Comparison of ENCODE assay signal across 8 cellular contexts in genomic region chr3:50322386-50323091, GRCh38. TPM values are rescaled to one million over a fixed set of nuclear protein-coding genes. Genes with fewer than 3 reads are reported as not detected.
DNase-seq lines count a peak whose midpoint lies in the region; ATAC-seq and TF ChIP-seq lines count a peak whose summit lies in the region.

Gene HYAL2 (minus strand): TSS chr3:50322745. CDS start chr3:50320489, 2,256 bp downstream.

- H3K4me1 Mint-ChIP-seq in activated CD4-positive, alpha-beta T cell treated with anti-CD3 and anti-CD28 coated beads, Interleukin-2, amount 10 ng/mL, durations not matched to agents 24 days and 14 days = peaks cover 28% of the 10 kb centered on the region
- peaks cover 11% of the 10 kb centered on the region for H3K4me1 Mint-ChIP-seq in activated T-helper 17 cell treated with anti-CD3 and anti-CD28 coated beads, Interleukin-2, amount 50 U/mL, for 72 hours

- H3K4me3 Mint-ChIP-seq in activated CD4-positive, alpha-beta T cell treated with anti-CD3 and anti-CD28 coated beads, Interleukin-2, amount 10 ng/mL, durations not matched to agents 24 days and 14 days = peak within 1 kb of the TSS; percentile 86
- H3K4me3 Mint-ChIP-seq in activated T-helper 17 cell treated with anti-CD3 and anti-CD28 coated beads, Interleukin-2, amount 50 U/mL, for 72 hours = peak within 1 kb of the TSS; percentile 88

- H3K4me3 ChIP-seq in retinal pigment epithelial cell (ENCODE audit: low read length) = peak within 1 kb of the TSS; percentile 90

- no peak for ATAC-seq in activated T-helper 17 cell treated with anti-CD3 and anti-CD28 coated beads, Interleukin-2, amount 50 U/mL, for 72 hours (replicated peaks)
- ATAC-seq in left cardiac atrium = peak; percentile 4 to 12
- ATAC-seq in GM21825 (IDR thresholded peaks at IDR 0.05; ENCODE audit: unreplicated experiment) = no peak

- no peaks in the 10 kb centered on the region for H3K9me3 Mint-ChIP-seq in activated CD4-positive, alpha-beta T cell treated with anti-CD3 and anti-CD28 coated beads, Interleukin-2, amount 10 ng/mL, durations not matched to agents 24 days and 14 days
- H3K9me3 Mint-ChIP-seq in activated T-helper 17 cell treated with anti-CD3 and anti-CD28 coated beads, Interleukin-2, amount 50 U/mL, for 72 hours = no peaks in the 10 kb centered on the region

- intact Hi-C loops in activated CD4-positive, alpha-beta T cell treated with anti-CD3 and anti-CD28 coated beads, Interleukin-2, amount 10 ng/mL, durations not matched to agents 24 days and 14 days (cut with micrococcal nuclease) = loop anchor here (10.0 kb wide), 1 partner anchor 1848 kb away; no protein-coding TSS in a partner anchor
- intact Hi-C loops in left cardiac atrium (cut with DNase I) = loop anchor here in 1 of 2 donors (10.0 kb wide), 1 partner anchor 88 kb away; the partner anchor contains the start of gene GNAI2

- no peak for DNase-seq in activated CD4-positive, alpha-beta T cell treated with anti-CD3 and anti-CD28 coated beads, Interleukin-2, amount 10 ng/mL, durations not matched to agents 24 days and 14 days
- DNase-seq in activated CD4-positive, alpha-beta T cell treated with anti-CD3 and anti-CD28 coated beads, Interleukin-2, amount 50 U/mL, for 1 hour = no peak
- peak; percentile 88 for DNase-seq in left cardiac atrium
- no peak for DNase-seq in retinal pigment epithelial cell (ENCODE audit: low read depth)
- no peak for DNase-seq in SK-N-DZ (ENCODE audit: low spot score)
- no peak for DNase-seq in NCI-H2227 (lab: John Stamatoyannopoulos, UW; ENCODE audit: unreplicated experiment)

- H3K27me3 Mint-ChIP-seq in activated CD4-positive, alpha-beta T cell treated with anti-CD3 and anti-CD28 coated beads, Interleukin-2, amount 10 ng/mL, durations not matched to agents 24 days and 14 days = no peaks in the 10 kb centered on the region
- H3K27me3 Mint-ChIP-seq in activated T-helper 17 cell treated with anti-CD3 and anti-CD28 coated beads, Interleukin-2, amount 50 U/mL, for 72 hours = no peaks in the 10 kb centered on the region

- peaks cover 17% of the 10 kb centered on the region for H3K36me3 Mint-ChIP-seq in activated CD4-positive, alpha-beta T cell treated with anti-CD3 and anti-CD28 coated beads, Interleukin-2, amount 10 ng/mL, durations not matched to agents 24 days and 14 days (ENCODE audit: low read depth)
- peaks cover 11% of the 10 kb centered on the region for H3K36me3 Mint-ChIP-seq in activated T-helper 17 cell treated with anti-CD3 and anti-CD28 coated beads, Interleukin-2, amount 50 U/mL, for 72 hours (ENCODE audit: low read depth)

- H3K27ac Mint-ChIP-seq in activated CD4-positive, alpha-beta T cell treated with anti-CD3 and anti-CD28 coated beads, Interleukin-2, amount 10 ng/mL, durations not matched to agents 24 days and 14 days = peak within 1 kb of the TSS; percentile 92
- H3K27ac Mint-ChIP-seq in activated T-helper 17 cell treated with anti-CD3 and anti-CD28 coated beads, Interleukin-2, amount 50 U/mL, for 72 hours = peak within 1 kb of the TSS; percentile 88

- no peak for TF ChIP-seq CTCF in retinal pigment epithelial cell (conservative IDR thresholded peaks at IDR 0.05; ENCODE audit: low read depth, low read length)

RNA-seq across cellular contexts. Expression of gene HYAL2, which starts in this region (rescaled TPM):
- total RNA-seq in activated CD4-positive, alpha-beta T cell treated with anti-CD3 and anti-CD28 coated beads, Interleukin-2, amount 10 ng/mL, durations not matched to agents 24 days and 14 days = 14.4 and 16.3 TPM in 2 replicates
- 1 to 10 TPM; 5.1 to 8.5 TPM for total RNA-seq in activated T-helper 17 cell treated with anti-CD3 and anti-CD28 coated beads, Interleukin-2, amount 50 U/mL, for 72 hours
- 100 to 1,000 TPM in 1 of 2 donors, 10 to 100 TPM in 1; 53.4 to 103 TPM for total RNA-seq in left cardiac atrium
- polyA plus RNA-seq in SK-N-DZ (2014; cell fraction: cytosol; rRNA removed) = 114 and 123 TPM in 2 replicates
- polyA plus RNA-seq in SK-N-DZ (2014; cell fraction: nucleus; rRNA removed) = 74.9 and 103 TPM in 2 replicates

Comparison
In these comparisons a context has a peak if more than half of its experiments do, and no peak if none do; other contexts are left out.
1. ATAC-seq: peak in left cardiac atrium (2 of 2); none in activated T-helper 17 cell treated with anti-CD3 and anti-CD28 coated beads, Interleukin-2, amount 50 U/mL, for 72 hours (single experiment) and GM21825 (single experiment).